Comparison of ENCODE assay signal across 27 cellular contexts in genomic region chr1:196481616-196482015, GRCh38.
"Had no signal": no experiment of that assay in that cellular context is flagged by ENCODE, and none has a peak within 500 bp of the region (broad histone marks: within the 10 kb centered on the region; RNA-seq: fewer than 3 reads in every experiment).

No MANE protein-coding gene starts in this region.

- H3K9me3 Mint-ChIP-seq: activated T-helper 1 cell treated with anti-CD3 and anti-CD28 coated beads, Interleukin-12 subunit alpha, Interleukin-12 subunit beta, Interleukin-2, Interleukin-4 antibody, amounts not matched to agents 30 ng/mL and 10 ng/mL and 1 ng/mL, durations not matched to agents 14 hours and 24 hours and 36 hours; T-helper 1 cell treated with Interleukin-12 subunit alpha and Interleukin-12 subunit beta and Interleukin-4 antibody, amounts not matched to agents 30 μg/mL and 1 μg/mL, for 36 hours had no signal

- ATAC-seq: activated CD4-positive, CD25-positive, alpha-beta regulatory T cell treated with anti-CD3 and anti-CD28 coated beads, Interleukin-2, amount 50 U/mL, for 24 hours; gastroesophageal sphincter; left colon; naive thymus-derived CD8-positive, alpha-beta T cell; right cardiac atrium had no signal

- H3K4me3 Mint-ChIP-seq: activated T-helper 1 cell treated with anti-CD3 and anti-CD28 coated beads, Interleukin-12 subunit alpha, Interleukin-12 subunit beta, Interleukin-2, Interleukin-4 antibody, amounts not matched to agents 30 ng/mL and 10 ng/mL and 1 ng/mL, durations not matched to agents 14 hours and 24 hours and 36 hours; central memory CD8-positive, alpha-beta T cell; naive thymus-derived CD8-positive, alpha-beta T cell; T-helper 1 cell treated with Interleukin-12 subunit alpha and Interleukin-12 subunit beta and Interleukin-4 antibody, amounts not matched to agents 30 μg/mL and 1 μg/mL, for 36 hours had no signal

- H3K9me3 ChIP-seq: gastroesophageal sphincter, suprapubic skin, tibial nerve had no signal

- H3K4me1 ChIP-seq: gastroesophageal sphincter, suprapubic skin, tibial nerve had no signal

- H3K27me3 Mint-ChIP-seq: central memory CD8-positive, alpha-beta T cell; naive thymus-derived CD8-positive, alpha-beta T cell had no signal

- H3K4me1 Mint-ChIP-seq: central memory CD8-positive, alpha-beta T cell; naive thymus-derived CD8-positive, alpha-beta T cell had no signal

- H3K27me3 ChIP-seq: gastroesophageal sphincter, hepatocyte, suprapubic skin, tibial nerve had no signal

- H3K27ac Mint-ChIP-seq: activated T-helper 1 cell treated with anti-CD3 and anti-CD28 coated beads, Interleukin-12 subunit alpha, Interleukin-12 subunit beta, Interleukin-2, Interleukin-4 antibody, amounts not matched to agents 30 ng/mL and 10 ng/mL and 1 ng/mL, durations not matched to agents 14 hours and 24 hours and 36 hours; naive thymus-derived CD8-positive, alpha-beta T cell; T-helper 1 cell treated with Interleukin-12 subunit alpha and Interleukin-12 subunit beta and Interleukin-4 antibody, amounts not matched to agents 30 μg/mL and 1 μg/mL, for 36 hours had no signal

- H3K4me3 ChIP-seq: gastroesophageal sphincter, hepatocyte, suprapubic skin, tibial nerve had no signal

- H3K79me2 ChIP-seq: hepatocyte had no signal

- DNase-seq: activated CD4-positive, alpha-beta T cell treated with anti-CD3 and anti-CD28 coated beads for 48 hours; activated CD4-positive, alpha-beta T cell treated with anti-CD3 and anti-CD28 coated beads, Interleukin-2, amount 50 U/mL, for 48 hours; activated CD8-positive, alpha-beta memory T cell treated with anti-CD3 and anti-CD28 coated beads for 24 hours; activated gamma-delta T cell; activated naive CD4-positive, alpha-beta T cell treated with anti-CD3 and anti-CD28 coated beads, Interleukin-2, amount 50 U/mL, for 16 hours; activated T-cell treated with anti-CD3 and anti-CD28 coated beads, Interleukin-2, amount 50 U/mL, for 1 hour; amniotic stem cell; effector CD8-positive, alpha-beta T cell; kidney; left colon; midbrain; naive thymus-derived CD8-positive, alpha-beta T cell; posterior cingulate gyrus; right cardiac atrium; stimulated activated CD4-positive, alpha-beta T cell treated with anti-CD3 and anti-CD28 coated beads, Interleukin-15, amount 100 ng/mL, for 24 hours; stimulated activated CD4-positive, alpha-beta T cell treated with anti-CD3 and anti-CD28 coated beads, Interleukin-2, amount 100 ng/mL, for 24 hours; stimulated activated naive CD4-positive, alpha-beta T cell; T-helper 9 cell; WERI-Rb-1 had no signal

- H3K4me2 ChIP-seq: hepatocyte had no signal

- H3K36me3 ChIP-seq: gastroesophageal sphincter, suprapubic skin, tibial nerve had no signal

- H3K36me3 Mint-ChIP-seq: naive thymus-derived CD8-positive, alpha-beta T cell had no signal

- H2AFZ ChIP-seq: hepatocyte had no signal

- H3K27ac ChIP-seq: gastroesophageal sphincter, hepatocyte, suprapubic skin, tibial nerve, WERI-Rb-1 had no signal
